In the genomic region with DNA sequence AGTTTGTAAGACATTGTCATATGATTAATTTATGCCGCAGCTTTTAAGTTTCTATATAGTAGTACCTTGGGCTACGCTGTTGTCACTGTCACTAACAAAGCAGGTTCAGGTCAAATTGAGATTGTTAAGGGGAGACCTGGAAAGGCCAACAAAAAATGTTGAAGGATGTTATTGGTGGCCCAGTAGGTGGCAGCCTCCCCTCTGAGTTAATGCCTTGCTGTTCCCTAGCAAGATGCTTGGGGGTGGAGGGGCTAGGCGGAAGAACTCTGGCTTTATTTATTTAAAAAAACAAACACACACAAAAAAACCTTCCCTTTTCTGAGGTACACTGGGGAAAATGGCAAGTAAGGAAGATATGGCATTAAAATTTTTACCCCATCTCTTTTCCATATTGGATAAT, we compare ENCODE assay signal across 8 cellular contexts.
DNase-seq lines count a peak whose midpoint lies in the region; TF ChIP-seq lines count a peak whose summit lies in the region.

No MANE protein-coding gene starts in this region.

- DNase-seq in NCI-H2171 treated with DMSO at 0.1 percent for 48 hours (lab: John Stamatoyannopoulos, UW): peak; percentile 33
- no peak for DNase-seq in NCI-H2171 (lab: John Stamatoyannopoulos, UW)
- DNase-seq in HT-29 (ENCODE audit: low spot score): peak; percentile 66
- DNase-seq in NT2/D1 (ENCODE audit: low read depth, low spot score): peak; percentile 43
- peak; percentile 15 for DNase-seq in fibroblast of pulmonary artery (ENCODE audit: low read depth)
- DNase-seq in stimulated activated CD4-positive, alpha-beta T cell treated with anti-CD3 and anti-CD28 coated beads, Interleukin-12 subunit alpha, Interleukin-12 subunit beta, amount 100 ng/mL, for 4 hours: no peak
- no peak for DNase-seq in uterus
- no peak for DNase-seq in OCI-M2 (lab: John Stamatoyannopoulos, UW; ENCODE audit: unreplicated experiment)

- TF ChIP-seq CTCF in fibroblast of pulmonary artery (IDR thresholded peaks at IDR 0.05; ENCODE audit: low read length, missing control alignments) (peak; percentile 37), uterus (IDR thresholded peaks at IDR 0.05) (no peak)

- intact Hi-C loops in uterus (cut with DNase I; ENCODE audit: low total_unique reads): no loop called here

- H3K4me3 ChIP-seq in NT2/D1 (ENCODE audit: insufficient read length, low read depth): no peak overlapping the region
- H3K4me3 ChIP-seq in fibroblast of pulmonary artery (replicated peaks; ENCODE audit: low read depth, low read length): no peak overlapping the region
- H3K4me3 ChIP-seq in uterus: no peak overlapping the region

- no peaks in the 10 kb centered on the region for H3K36me3 ChIP-seq in NT2/D1 (ENCODE audit: insufficient read depth, insufficient read length, low read length)
- no peaks in the 10 kb centered on the region for H3K36me3 ChIP-seq in uterus

- no peak overlapping the region for H3K27ac ChIP-seq in uterus

- H3K9me3 ChIP-seq in NT2/D1 (ENCODE audit: insufficient read depth, low read length): no peaks in the 10 kb centered on the region
- no peaks in the 10 kb centered on the region for H3K9me3 ChIP-seq in uterus

- H3K9ac ChIP-seq in NT2/D1 (ENCODE audit: insufficient read length, low read depth): no peak overlapping the region

- H3K27me3 ChIP-seq in NT2/D1 (ENCODE audit: insufficient read depth, insufficient read length) (no peaks in the 10 kb centered on the region), uterus (no peaks in the 10 kb centered on the region)

- TF ChIP-seq POLR2A in uterus (IDR thresholded peaks at IDR 0.05): no peak

- H3K4me1 ChIP-seq in NT2/D1 (ENCODE audit: insufficient read depth, insufficient read length) (no peaks in the 10 kb centered on the region), uterus (no peaks in the 10 kb centered on the region)

Comparison
In these comparisons a context has a peak if more than half of its experiments do, and no peak if none do; other contexts are left out.
1. DNase-seq: peak in NCI-H2171 treated with DMSO at 0.1 percent for 48 hours (single experiment), HT-29 (single experiment), NT2/D1 (single experiment) and fibroblast of pulmonary artery (single experiment); none in NCI-H2171 (single experiment), stimulated activated CD4-positive, alpha-beta T cell treated with anti-CD3 and anti-CD28 coated beads, Interleukin-12 subunit alpha, Interleukin-12 subunit beta, amount 100 ng/mL, for 4 hours (single experiment), uterus (0 of 2) and OCI-M2 (single experiment).